In the genomic region with DNA sequence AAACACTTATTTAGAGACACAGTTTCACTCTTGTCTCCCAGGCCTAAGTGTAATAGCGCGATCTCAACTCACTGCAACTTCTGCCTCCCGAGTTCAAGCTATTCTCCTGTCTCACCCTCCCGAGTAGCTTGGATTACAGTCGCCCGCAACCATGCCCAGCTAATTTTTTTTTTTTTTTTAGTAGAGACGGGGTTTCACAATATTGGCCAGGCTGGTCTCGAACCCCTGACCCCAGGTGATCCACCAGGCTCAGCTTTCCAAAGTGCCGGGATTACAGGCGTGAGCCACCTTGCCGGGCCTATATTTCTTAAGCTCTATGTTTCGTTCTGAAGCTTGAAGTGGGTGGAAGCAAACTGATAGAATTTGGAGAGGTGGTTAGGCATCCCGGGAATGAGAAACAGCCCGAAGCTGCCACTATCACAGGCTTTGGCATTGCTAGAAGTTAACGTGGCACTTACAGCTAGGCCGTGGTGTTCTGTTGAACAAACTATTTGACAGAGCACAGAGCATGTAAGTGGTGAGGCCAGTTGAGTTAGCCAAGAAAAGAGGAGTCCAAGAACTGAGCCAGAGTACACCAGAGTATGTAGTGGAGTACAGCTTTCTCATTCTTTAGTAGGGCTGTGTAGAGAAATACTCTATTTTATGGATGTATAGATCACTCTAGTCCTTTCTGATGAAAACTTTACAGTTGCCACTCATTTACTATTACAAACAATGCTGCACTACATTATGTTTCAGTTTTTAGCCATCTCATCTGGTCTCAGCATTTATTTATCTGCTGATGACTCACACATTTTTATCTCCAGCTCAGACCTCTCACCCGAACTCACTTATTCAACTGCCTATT, we compare ENCODE assay signal across 8 cellular contexts.
DNase-seq lines count a peak whose midpoint lies in the region; ATAC-seq and TF ChIP-seq lines count a peak whose summit lies in the region.

No MANE protein-coding gene starts in this region.

- peak in 2 of 4 donors; percentile 30 to 31 for ATAC-seq in psoas muscle
- no peak for ATAC-seq in left colon
- no peak for ATAC-seq in HG03097 (IDR thresholded peaks at IDR 0.05; ENCODE audit: low FRiP score, unreplicated experiment)

- H3K4me3 ChIP-seq in HFF-Myc (replicated peaks; ENCODE audit: low read depth, low read length): peak overlapping the region; percentile 59
- H3K4me3 ChIP-seq in fibroblast of villous mesenchyme (ENCODE audit: low read depth, low read length): no peak overlapping the region
- peak overlapping the region; percentile 68 for H3K4me3 ChIP-seq in psoas muscle

- peaks cover 0 to 21% (median 2%) of the 10 kb centered on the region in 3 donors for H3K27me3 ChIP-seq in psoas muscle (ENCODE audit: insufficient read depth in 3 of 3, low read length in 2 of 3)

- H3K9me3 ChIP-seq in psoas muscle: no peaks in the 10 kb centered on the region

- H3K4me3 Mint-ChIP-seq in T-helper 2 cell treated with Interferon-gamma antibody and Interleukin-4, amounts not matched to agents 5 μg/mL and 100 μg/mL, for 36 hours: peak overlapping the region; percentile 84

- no peak for DNase-seq in HFF-Myc (ENCODE audit: extremely low read depth, low read depth)
- no peak for DNase-seq in T-helper 2 cell treated with Interferon-gamma antibody and Interleukin-4, amounts not matched to agents 5 μg/mL and 100 μg/mL, for 36 hours (ENCODE audit: low spot score)
- DNase-seq in fibroblast of villous mesenchyme (ENCODE audit: low read depth): peak; percentile 90
- DNase-seq in psoas muscle: no peak
- DNase-seq in DMS79 treated with DMSO at 0.1 percent for 48 hours (lab: John Stamatoyannopoulos, UW): no peak
- DNase-seq in left colon: no peak
- DNase-seq in NCI-H510A (lab: John Stamatoyannopoulos, UW): no peak

- intact Hi-C loops in psoas muscle (cut with DNase I) (loop anchor here in 1 of 2 donors (10.0 kb wide), 2 partner anchors 510 to 1110 kb away; a partner anchor contains a TSS), left colon (cut with DNase I, micrococcal nuclease) (loop anchor here in 1 of 2 donors (10.0 kb wide), 1 partner anchor 180 kb away; a partner anchor contains a TSS)

- no peaks in the 10 kb centered on the region for H3K36me3 ChIP-seq in psoas muscle (ENCODE audit: insufficient read depth in 1 of 2, low read depth in 1 of 2)

- TF ChIP-seq CTCF in HFF-Myc (IDR thresholded peaks at IDR 0.05; ENCODE audit: low read depth, low read length, missing control alignments) (no peak), fibroblast of villous mesenchyme (IDR thresholded peaks at IDR 0.05; ENCODE audit: insufficient read depth, low read depth, low read length) (no peak), psoas muscle (IDR thresholded peaks at IDR 0.05) (no peak)

- peak overlapping the region; percentile 83 for H3K27ac ChIP-seq in psoas muscle

- H3K27ac Mint-ChIP-seq in T-helper 2 cell treated with Interferon-gamma antibody and Interleukin-4, amounts not matched to agents 5 μg/mL and 100 μg/mL, for 36 hours: peak overlapping the region; percentile 97

- H3K36me3 Mint-ChIP-seq in T-helper 2 cell treated with Interferon-gamma antibody and Interleukin-4, amounts not matched to agents 5 μg/mL and 100 μg/mL, for 36 hours (ENCODE audit: low read depth): no peaks in the 10 kb centered on the region

- peaks cover 71% of the 10 kb centered on the region for H3K4me1 Mint-ChIP-seq in T-helper 2 cell treated with Interferon-gamma antibody and Interleukin-4, amounts not matched to agents 5 μg/mL and 100 μg/mL, for 36 hours (ENCODE audit: low read depth)

- no peaks in the 10 kb centered on the region for H3K9me3 Mint-ChIP-seq in T-helper 2 cell treated with Interferon-gamma antibody and Interleukin-4, amounts not matched to agents 5 μg/mL and 100 μg/mL, for 36 hours

- WGBS in psoas muscle, 3 donors: 81 to 83% (median 83%) methylated on average over 17 of the region's 17 CpGs

- H3K4me1 ChIP-seq in psoas muscle: peaks cover 13% of the 10 kb centered on the region

- peaks cover 3% of the 10 kb centered on the region for H3K27me3 Mint-ChIP-seq in T-helper 2 cell treated with Interferon-gamma antibody and Interleukin-4, amounts not matched to agents 5 μg/mL and 100 μg/mL, for 36 hours (ENCODE audit: low read depth)
